Comparison of ENCODE assay signal across 8 cellular contexts in genomic region chr11:126345759-126346585, GRCh38. TPM values are rescaled to one million over a fixed set of nuclear protein-coding genes. Genes with fewer than 3 reads are reported as not detected.
DNase-seq lines count a peak whose midpoint lies in the region; ATAC-seq and TF ChIP-seq lines count a peak whose summit lies in the region.

No MANE protein-coding gene starts in this region.

- H3K36me3 ChIP-seq in skeletal muscle tissue (ENCODE audit: control insufficient read depth in 3 of 3, insufficient read depth in 3 of 3, low read length in 3 of 3) (peaks cover 21 to 34% (median 29%) of the 10 kb centered on the region in 3 donors), MG63 (peaks cover 44% of the 10 kb centered on the region)

- no peaks in the 10 kb centered on the region for H3K9me3 Mint-ChIP-seq in T-helper 1 cell treated with Interleukin-12 subunit alpha and Interleukin-12 subunit beta and Interleukin-4 antibody, amounts not matched to agents 30 μg/mL and 1 μg/mL, for 36 hours

- no peak overlapping the region for H3K4me3 Mint-ChIP-seq in T-helper 1 cell treated with Interleukin-12 subunit alpha and Interleukin-12 subunit beta and Interleukin-4 antibody, amounts not matched to agents 30 μg/mL and 1 μg/mL, for 36 hours

- H3K27ac Mint-ChIP-seq in T-helper 1 cell treated with Interleukin-12 subunit alpha and Interleukin-12 subunit beta and Interleukin-4 antibody, amounts not matched to agents 30 μg/mL and 1 μg/mL, for 36 hours, result peak overlapping the region; percentile 86

- no peak overlapping the region for H3K4me3 ChIP-seq in fibroblast of villous mesenchyme (ENCODE audit: low read depth, low read length)
- no peak overlapping the region for H3K4me3 ChIP-seq in skeletal muscle tissue (ENCODE audit: low read length in 3 of 3)
- H3K4me3 ChIP-seq in MG63, result no peak overlapping the region

- peaks cover 24% of the 10 kb centered on the region for H3K36me3 Mint-ChIP-seq in T-helper 1 cell treated with Interleukin-12 subunit alpha and Interleukin-12 subunit beta and Interleukin-4 antibody, amounts not matched to agents 30 μg/mL and 1 μg/mL, for 36 hours (ENCODE audit: low read depth)

- peak overlapping the region; percentile 50 for H3K27ac ChIP-seq in skeletal muscle tissue (ENCODE audit: low read depth, low read length)

- H3K9me3 ChIP-seq in skeletal muscle tissue (ENCODE audit: control insufficient read depth in 3 of 3, low read length in 3 of 3), result no peaks in the 10 kb centered on the region
- no peaks in the 10 kb centered on the region for H3K9me3 ChIP-seq in MG63

- H3K27me3 ChIP-seq in skeletal muscle tissue (ENCODE audit: control insufficient read depth in 3 of 3, insufficient read depth in 3 of 3, low read length in 3 of 3), result no peaks in the 10 kb centered on the region
- no peaks in the 10 kb centered on the region for H3K27me3 ChIP-seq in MG63

- ATAC-seq in HG02938 (IDR thresholded peaks at IDR 0.05; ENCODE audit: unreplicated experiment), result no peak

- H3K27me3 Mint-ChIP-seq in T-helper 1 cell treated with Interleukin-12 subunit alpha and Interleukin-12 subunit beta and Interleukin-4 antibody, amounts not matched to agents 30 μg/mL and 1 μg/mL, for 36 hours (ENCODE audit: low read depth), result no peaks in the 10 kb centered on the region

- H3K4me1 Mint-ChIP-seq in T-helper 1 cell treated with Interleukin-12 subunit alpha and Interleukin-12 subunit beta and Interleukin-4 antibody, amounts not matched to agents 30 μg/mL and 1 μg/mL, for 36 hours (ENCODE audit: low read depth), result peaks cover 34% of the 10 kb centered on the region

- H3K9ac ChIP-seq in skeletal muscle tissue (ENCODE audit: low read depth in 1 of 3, low read length in 3 of 3), result no peak overlapping the region

- TF ChIP-seq CTCF in fibroblast of villous mesenchyme (IDR thresholded peaks at IDR 0.05; ENCODE audit: insufficient read depth, low read depth, low read length), result no peak

- peaks cover 31 to 38% (median 37%) of the 10 kb centered on the region in 3 donors for H3K4me1 ChIP-seq in skeletal muscle tissue (ENCODE audit: control insufficient read depth in 3 of 3, insufficient read depth in 3 of 3, low read length in 3 of 3)

- DNase-seq in HT1080 (ENCODE audit: low read depth) (peak; percentile 70), fibroblast of villous mesenchyme (ENCODE audit: low read depth) (peak; percentile 91), NCI-H2171 treated with DMSO at 0.1 percent for 48 hours (lab: John Stamatoyannopoulos, UW) (no peak), globus pallidus (ENCODE audit: low spot score) (no peak), MG63 (no peak)

RNA-seq across cellular contexts. Expression of gene ST3GAL4, which starts 9.5 kb away (rescaled TPM):
- total RNA-seq in HT1080 (2014; rRNA removed; shearing (Covaris generic)), result 34.7 and 45.9 TPM in 2 replicates
- 40.6 and 41.2 TPM in 2 replicates for polyA plus RNA-seq in HT1080 (2015; cell fraction: cytosol; rRNA removed)
- polyA plus RNA-seq in HT1080 (2015; cell fraction: nucleus; rRNA removed), result 12.1 and 18.4 TPM in 2 replicates
- total RNA-seq in fibroblast of villous mesenchyme (16.8 and 17.1 TPM in 2 replicates), skeletal muscle tissue (20.9 TPM)
- 44.1 and 57.9 TPM in 2 replicates for total RNA-seq in MG63 (2014; rRNA removed; shearing (Covaris generic); ENCODE audit: low replicate concordance)

RNA-seq across cellular contexts. Expression of gene DCPS, which starts 42.1 kb away (rescaled TPM):
- total RNA-seq in HT1080 (2014; rRNA removed; shearing (Covaris generic)), result 29.3 and 37.4 TPM in 2 replicates
- 32.3 and 35.4 TPM in 2 replicates for polyA plus RNA-seq in HT1080 (2015; cell fraction: cytosol; rRNA removed)
- polyA plus RNA-seq in HT1080 (2015; cell fraction: nucleus; rRNA removed), result 18.0 and 20.6 TPM in 2 replicates
- total RNA-seq in fibroblast of villous mesenchyme, result 10.4 and 12.9 TPM in 2 replicates
- total RNA-seq in skeletal muscle tissue, result 8.4 TPM
- total RNA-seq in MG63 (2014; rRNA removed; shearing (Covaris generic); ENCODE audit: low replicate concordance), result 27.9 and 31.4 TPM in 2 replicates

Comparison
In these comparisons a context has a peak if more than half of its experiments do, and no peak if none do; other contexts are left out.
1. DNase-seq: peak in HT1080 (single experiment) and fibroblast of villous mesenchyme (single experiment); none in NCI-H2171 treated with DMSO at 0.1 percent for 48 hours (single experiment), globus pallidus (single experiment) and MG63 (single experiment).